Comparison of ENCODE assay signal across 8 cellular contexts in genomic region chr2:117814417-117815264, GRCh38. TPM values are rescaled to one million over a fixed set of nuclear protein-coding genes. Genes with fewer than 3 reads are reported as not detected.
DNase-seq lines count a peak whose midpoint lies in the region; ATAC-seq and TF ChIP-seq lines count a peak whose summit lies in the region.

Gene DDX18, plus strand, starts transcription at chr2:117814691. Its CDS starts 87 bp downstream, at chr2:117814778.

- H2AFZ ChIP-seq in GM23338 = peak within 1 kb of the TSS; percentile 90

- CTCF ChIA-PET in RWPE1 (lab: Yijun Ruan, JAX) = interaction anchor here (0.6 to 1.3 kb wide), 9 partner anchors 11 to 1567 kb away, joined by 3 to 6 read pairs (median 4); no protein-coding TSS in a partner anchor

- peaks cover 5% of the 10 kb centered on the region; the same call in 1 of the 2 replicates for H4K20me1 ChIP-seq in GM23338 (replicated peaks; ENCODE audit: insufficient read depth)

- ATAC-seq in GM23338 = peak; percentile 97
- ATAC-seq in natural killer cell = peak; percentile 85 to 95 (median 89)
- ATAC-seq in stimulated activated naive CD8-positive, alpha-beta T cell treated with anti-CD3 and anti-CD28 coated beads, Interleukin-15, Interleukin-2, amounts not matched to agents 100 U/mL and 50 U/mL, for 24 hours = peak; percentile 96

- H3K9me2 ChIP-seq in GM23338 (ENCODE audit: insufficient read depth) = no peaks in the 10 kb centered on the region

- intact Hi-C loops in activated T-helper 2 cell treated with anti-CD3 and anti-CD28 coated beads, Interferon-gamma antibody, Interleukin-2, Interleukin-4, amounts not matched to agents 10 μg/mL and 5 μg/mL and 100 μg/mL, durations not matched to agents 14 hours and 24 hours and 36 hours (cut with micrococcal nuclease) = loop anchor here (1.0 to 10.0 kb wide), 5 partner anchors 120 to 500 kb away; partner anchors contain the start of gene INSIG2
- intact Hi-C loops in natural killer cell (cut with micrococcal nuclease) = loop anchor here (1.0 to 10.0 kb wide), 5 partner anchors 116 to 1550 kb away; partner anchors contain the start of genes C2orf76, DBI and INSIG2

- peaks cover 35% of the 10 kb centered on the region for H3K79me2 ChIP-seq in GM23338 (replicated peaks; ENCODE audit: insufficient read depth)

- H3K36me3 ChIP-seq in GM23338 (ENCODE audit: insufficient read depth) = peaks cover 31% of the 10 kb centered on the region

- H3K9me3 Mint-ChIP-seq in GM23338 (no peaks in the 10 kb centered on the region; the same call in 2 of the 3 replicates), natural killer cell (no peaks in the 10 kb centered on the region)
- H3K9me3 Mint-ChIP-seq in activated T-helper 2 cell treated with anti-CD3 and anti-CD28 coated beads, Interferon-gamma antibody, Interleukin-2, Interleukin-4, amounts not matched to agents 10 μg/mL and 5 μg/mL and 100 μg/mL, durations not matched to agents 14 hours and 24 hours and 36 hours = no peaks in the 10 kb centered on the region

- peaks cover 13% of the 10 kb centered on the region; the same call in 1 of the 2 replicates for H3K4me1 ChIP-seq in GM23338 (ENCODE audit: insufficient read depth)

- H3K4me3 Mint-ChIP-seq in GM23338 (peak within 1 kb of the TSS; percentile 99), natural killer cell (peak within 1 kb of the TSS; percentile 92)
- H3K4me3 Mint-ChIP-seq in activated T-helper 2 cell treated with anti-CD3 and anti-CD28 coated beads, Interferon-gamma antibody, Interleukin-2, Interleukin-4, amounts not matched to agents 10 μg/mL and 5 μg/mL and 100 μg/mL, durations not matched to agents 14 hours and 24 hours and 36 hours (ENCODE audit: low read depth) = peak within 1 kb of the TSS; percentile 90

- H3K27me3 Mint-ChIP-seq in GM23338 (ENCODE audit: insufficient read depth, low read depth, poor library complexity) = no peaks in the 10 kb centered on the region
- no peaks in the 10 kb centered on the region for H3K27me3 Mint-ChIP-seq in activated T-helper 2 cell treated with anti-CD3 and anti-CD28 coated beads, Interferon-gamma antibody, Interleukin-2, Interleukin-4, amounts not matched to agents 10 μg/mL and 5 μg/mL and 100 μg/mL, durations not matched to agents 14 hours and 24 hours and 36 hours (ENCODE audit: low read depth)
- H3K27me3 Mint-ChIP-seq in natural killer cell (ENCODE audit: low read depth in 2 of 2) = peaks cover 0 to 11% of the 10 kb centered on the region in 2 donors

- DNase-seq in EL = peak; percentile 98
- DNase-seq in GM23338 (ENCODE audit: low spot score) = peak; percentile 100
- peak; percentile 86 for DNase-seq in RWPE1 (ENCODE audit: low spot score)
- peak; percentile 96 for DNase-seq in activated T-helper 2 cell treated with anti-CD3 and anti-CD28 coated beads, Interferon-gamma antibody, Interleukin-2, Interleukin-4, amounts not matched to agents 10 μg/mL and 5 μg/mL and 100 μg/mL, durations not matched to agents 14 hours and 24 hours and 36 hours (ENCODE audit: low spot score)
- peak; percentile 97 for DNase-seq in fibroblast of mammary gland (ENCODE audit: low read depth)
- peak; percentile 94 for DNase-seq in natural killer cell
- DNase-seq in stimulated activated naive CD8-positive, alpha-beta T cell treated with anti-CD3 and anti-CD28 coated beads, Interleukin-15, Interleukin-2, amounts not matched to agents 100 U/mL and 50 U/mL, for 24 hours = peak; percentile 96

- H3K4me1 Mint-ChIP-seq in GM23338 (peaks cover 21% of the 10 kb centered on the region), natural killer cell (peaks cover 23 to 36% of the 10 kb centered on the region in 2 donors)
- H3K4me1 Mint-ChIP-seq in activated T-helper 2 cell treated with anti-CD3 and anti-CD28 coated beads, Interferon-gamma antibody, Interleukin-2, Interleukin-4, amounts not matched to agents 10 μg/mL and 5 μg/mL and 100 μg/mL, durations not matched to agents 14 hours and 24 hours and 36 hours (ENCODE audit: low read depth) = peaks cover 21% of the 10 kb centered on the region

- H3F3A ChIP-seq in GM23338 (replicated peaks; ENCODE audit: low read depth) = no peaks in the 10 kb centered on the region

- TF ChIP-seq CTCF in GM23338 (conservative IDR thresholded peaks at IDR 0.05; ENCODE audit: low read depth in 2 of 2) = peak; percentile 99
- TF ChIP-seq CTCF in LNCAP (IDR thresholded peaks at IDR 0.05) = peak; percentile 95
- TF ChIP-seq CTCF in RWPE1 (conservative IDR thresholded peaks at IDR 0.05; ENCODE audit: low read depth) = peak; percentile 99
- peak; percentile 100 for TF ChIP-seq CTCF in fibroblast of mammary gland (conservative IDR thresholded peaks at IDR 0.05; ENCODE audit: control insufficient read depth, insufficient read depth, low read depth, low read length)
- peak; percentile 98 for TF ChIP-seq CTCF in natural killer cell (IDR thresholded peaks at IDR 0.05)

- H3K4me2 ChIP-seq in GM23338 = peak within 1 kb of the TSS; percentile 97

- POLR2A ChIA-PET in RWPE1 (lab: Yijun Ruan, JAX; ENCODE audit: low non-redundant PET) = no interaction called here

- H3K4me3 ChIP-seq in GM23338 (peak within 1 kb of the TSS; percentile 88), fibroblast of mammary gland (ENCODE audit: control insufficient read depth, low read depth, low read length) (peak within 1 kb of the TSS; percentile 97)

- peak within 1 kb of the TSS; percentile 95 for H3K27ac Mint-ChIP-seq in GM23338
- H3K27ac Mint-ChIP-seq in activated T-helper 2 cell treated with anti-CD3 and anti-CD28 coated beads, Interferon-gamma antibody, Interleukin-2, Interleukin-4, amounts not matched to agents 10 μg/mL and 5 μg/mL and 100 μg/mL, durations not matched to agents 14 hours and 24 hours and 36 hours = peak within 1 kb of the TSS; percentile 92
- peak within 1 kb of the TSS; percentile 88 to 96 for H3K27ac Mint-ChIP-seq in natural killer cell

- no peaks in the 10 kb centered on the region for H3K27me3 ChIP-seq in GM23338 (ENCODE audit: insufficient read depth)

- H3K36me3 Mint-ChIP-seq in GM23338 (ENCODE audit: low read depth) (peaks cover 32% of the 10 kb centered on the region), natural killer cell (peaks cover 6% of the 10 kb centered on the region)
- H3K36me3 Mint-ChIP-seq in activated T-helper 2 cell treated with anti-CD3 and anti-CD28 coated beads, Interferon-gamma antibody, Interleukin-2, Interleukin-4, amounts not matched to agents 10 μg/mL and 5 μg/mL and 100 μg/mL, durations not matched to agents 14 hours and 24 hours and 36 hours (ENCODE audit: low read depth) = peaks cover 43% of the 10 kb centered on the region

- H3K27ac ChIP-seq in GM23338 (ENCODE audit: low read depth) = peak within 1 kb of the TSS; percentile 48; the same call in 1 of the 2 replicates
- peak within 1 kb of the TSS; percentile 77 for H3K27ac ChIP-seq in RWPE1

TF ChIP-seq in GM23338, 12 proteins besides CTCF, POLR2A, EP300 and RAD21:
- TF ChIP-seq ETS1 (IDR thresholded peaks at IDR 0.05) (peak; percentile 92), STAT1 (IDR thresholded peaks at IDR 0.05; ENCODE audit: unreplicated experiment) (no peak), POLR2AphosphoS5 (IDR thresholded peaks at IDR 0.05; ENCODE audit: low read depth) (peak; percentile 75), NANOG (IDR thresholded peaks at IDR 0.05; ENCODE audit: borderline replicate concordance) (peak; percentile 55), CREB1 (CRISPR knock-in tag; IDR thresholded peaks at IDR 0.05; ENCODE audit: low read depth) (peak; percentile 94)

RNA-seq across cellular contexts. Expression of gene DDX18, which starts in this region (rescaled TPM):
- 98.8 and 102 TPM in 2 replicates for total RNA-seq in GM23338 (2014; rRNA removed; shearing (Covaris generic))
- polyA plus RNA-seq in GM23338 (2016; fragmentation: Nextera tagmentation; extraction: Ambion mirVana) = 169 and 183 TPM in 2 replicates
- total RNA-seq in activated T-helper 2 cell treated with anti-CD3 and anti-CD28 coated beads, Interferon-gamma antibody, Interleukin-2, Interleukin-4, amounts not matched to agents 10 μg/mL and 5 μg/mL and 100 μg/mL, durations not matched to agents 14 hours and 24 hours and 36 hours = 128 and 131 TPM in 2 replicates
- total RNA-seq in natural killer cell = 10 to 100 TPM; 65.2 to 68.6 (median 67.8) TPM

Comparison
In these comparisons a context has a peak if more than half of its experiments do, and no peak if none do; other contexts are left out.
1. Peak in every context shown above with its lines: DNase-seq, ATAC-seq, H3K4me3 ChIP-seq and H3K27ac ChIP-seq.